In the genomic region with DNA sequence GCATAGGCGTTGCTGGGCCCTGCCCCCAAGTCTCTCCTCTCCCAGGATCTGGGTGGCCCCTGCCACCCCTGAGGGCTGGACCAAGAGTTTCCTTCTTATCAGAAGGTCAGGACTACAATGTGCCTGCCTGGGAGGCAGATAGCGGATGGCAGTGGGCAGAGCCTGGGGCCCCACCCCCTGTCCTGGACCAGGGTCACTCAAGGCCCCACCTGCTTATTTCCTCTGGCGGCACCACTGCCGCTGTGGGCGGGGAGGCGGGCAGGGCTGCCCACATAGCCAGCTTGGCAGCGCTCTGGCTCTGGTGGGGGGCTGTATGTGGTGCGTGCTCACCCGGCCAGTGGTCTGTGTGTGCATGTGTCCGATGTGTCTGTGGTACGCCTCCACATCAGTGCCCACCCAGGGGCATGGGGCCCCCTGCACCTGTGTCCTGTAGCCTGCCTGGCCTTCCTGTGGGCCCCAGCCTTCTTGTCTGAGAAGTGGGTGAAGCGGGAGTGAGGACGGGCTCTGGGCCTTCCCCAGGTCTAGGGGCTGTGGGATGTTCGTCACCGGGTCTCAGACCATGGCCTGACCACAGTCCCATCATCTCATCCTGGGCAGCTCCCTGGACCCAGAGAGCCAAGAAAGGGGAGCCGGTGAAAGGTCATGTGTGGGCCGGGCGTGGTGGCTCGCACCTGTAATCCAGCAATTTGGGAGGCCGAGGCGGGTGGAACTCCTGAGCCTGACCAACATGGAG, we compare ENCODE assay signal across 9 cellular contexts. TPM values are rescaled to one million over a fixed set of nuclear protein-coding genes. Genes with fewer than 3 reads are reported as not detected.
A peak's percentile ranks its signal among the peaks of the same experiment; 100 is the strongest.
DNase-seq lines count a peak whose midpoint lies in the region; ATAC-seq, FAIRE-seq and TF ChIP-seq lines count a peak whose summit lies in the region.
"Had no signal": no experiment of that assay in that cellular context is flagged by ENCODE, and none has a peak within 500 bp of the region (broad histone marks: within the 10 kb centered on the region; RNA-seq: fewer than 3 reads in every experiment).

No MANE protein-coding gene starts in this region.

- H3K4me1 Mint-ChIP-seq in activated CD4-positive, alpha-beta T cell treated with anti-CD3 and anti-CD28 coated beads, Interleukin-2, amount 10 ng/mL, durations not matched to agents 7 days and 5 days = peaks cover 44% of the 10 kb centered on the region

- H3K4me1 ChIP-seq in HepG2 (ENCODE audit: insufficient read depth, low read length) (peaks cover 64% of the 10 kb centered on the region), tibial nerve (peaks cover 0 to 80% (median 67%) of the 10 kb centered on the region in 4 donors)

- H3K9ac ChIP-seq in HepG2 (ENCODE audit: insufficient read depth, low read depth, low read length) = no peak overlapping the region

- H4K20me1 ChIP-seq in HepG2 (ENCODE audit: insufficient read depth, low read length) = no peaks in the 10 kb centered on the region

- H3K36me3 Mint-ChIP-seq in activated CD4-positive, alpha-beta T cell treated with anti-CD3 and anti-CD28 coated beads, Interleukin-2, amount 10 ng/mL, durations not matched to agents 7 days and 5 days (ENCODE audit: low read depth) = peaks cover 2% of the 10 kb centered on the region

- H3K27me3 ChIP-seq in HepG2 (ENCODE audit: control insufficient read depth in 1 of 2, insufficient read depth in 2 of 2, low read length in 2 of 2) (peaks cover 2 to 15% of the 10 kb centered on the region in 2 experiments; a peak in 4 of 5 replicates), tibial nerve (peaks cover 0 to 14% of the 10 kb centered on the region in 2 donors)

- no peak for TF ChIP-seq EP300 in HepG2 (IDR thresholded peaks at IDR 0.05; ENCODE audit: low read depth in 2 of 2, low read length in 2 of 2)
- TF ChIP-seq EP300 in HepG2 (CRISPR knock-in tag; IDR thresholded peaks at IDR 0.05; ENCODE audit: borderline replicate concordance) = no peak
- TF ChIP-seq EP300 in tibial nerve (IDR thresholded peaks at IDR 0.05) = peak in 1 of 2 donors; percentile 42

- intact Hi-C loops in HepG2 (cut with micrococcal nuclease; ENCODE audit: unreplicated experiment) = no loop called here

- H3K36me3 ChIP-seq in HepG2 (replicated peaks in 1 of 2; ENCODE audit: control insufficient read depth in 1 of 2, insufficient read depth in 2 of 2, low read length in 2 of 2) = no peaks in the 10 kb centered on the region
- H3K36me3 ChIP-seq in tibial nerve = no peaks in the 10 kb centered on the region

- no peak for TF ChIP-seq POLR2A in HepG2 (IDR thresholded peaks at IDR 0.05; ENCODE audit: insufficient read depth in 1 of 2, low read depth in 2 of 2, low read length in 2 of 2)
- TF ChIP-seq POLR2A in tibial nerve (IDR thresholded peaks at IDR 0.05) = no peak

- no peak for DNase-seq in activated CD4-positive, alpha-beta T cell treated with anti-CD3 and anti-CD28 coated beads, Interleukin-2, amount 10 ng/mL, durations not matched to agents 7 days and 5 days
- no peak for DNase-seq in activated CD4-positive, alpha-beta T cell treated with anti-CD3 and anti-CD28 coated beads for 4 hours
- DNase-seq in astrocyte of the spinal cord (ENCODE audit: low read depth, low spot score) (peak; percentile 28), HepG2 (ENCODE audit: low spot score) (no peak), tibial nerve (ENCODE audit: low spot score in 2 of 2) (no peak), NCI-H526 (lab: John Stamatoyannopoulos, UW) (no peak), substantia nigra (lab: John Stamatoyannopoulos, UW) (no peak)
- DNase-seq in stimulated activated CD4-positive, alpha-beta T cell treated with anti-CD3 and anti-CD28 coated beads, Interleukin-2, amount 100 ng/mL, for 48 hours = no peak
- DNase-seq: AML-193 had no signal

- H3K4me3 Mint-ChIP-seq in activated CD4-positive, alpha-beta T cell treated with anti-CD3 and anti-CD28 coated beads, Interleukin-2, amount 10 ng/mL, durations not matched to agents 7 days and 5 days = no peak overlapping the region

- FAIRE-seq in HepG2 (lab: Jason Lieb, UNC) = no peak

- H3K27ac ChIP-seq in HepG2 (ENCODE audit: extremely low read length, insufficient read depth, low read length) = no peak overlapping the region
- H3K27ac ChIP-seq in tibial nerve = peak overlapping the region; percentile 53 to 94 (median 85)
- no peak overlapping the region for H3K27ac ChIP-seq in substantia nigra (ENCODE audit: low read depth, low read length, poor library complexity, severe bottlenecking)

- H3K9me3 Mint-ChIP-seq in activated CD4-positive, alpha-beta T cell treated with anti-CD3 and anti-CD28 coated beads, Interleukin-2, amount 10 ng/mL, durations not matched to agents 7 days and 5 days = no peaks in the 10 kb centered on the region

- TF ChIP-seq RAD21 in HepG2 (CRISPR knock-in tag; IDR thresholded peaks at IDR 0.05) = no peak

- POLR2A ChIA-PET in activated CD4-positive, alpha-beta T cell treated with anti-CD3 and anti-CD28 coated beads, Interleukin-2, amount 10 ng/mL, durations not matched to agents 7 days and 5 days (lab: Charles Lee) = no interaction called here
- POLR2A ChIA-PET in HepG2 (lab: Yijun Ruan, JAX) = no interaction called here

- no TSS peak for BruUV-seq in HepG2 (replicated peaks; lab: Mats Ljungman, UMichigan)

- peak; percentile 1; the same call in 1 of the 3 replicates for ATAC-seq in HepG2

- H2AFZ ChIP-seq in HepG2 (ENCODE audit: low read length) = no peak overlapping the region

- no peaks in the 10 kb centered on the region for H3K79me2 ChIP-seq in HepG2 (ENCODE audit: insufficient read depth, low read length)

- no peaks in the 10 kb centered on the region for H3K9me3 ChIP-seq in HepG2 (ENCODE audit: low read length)
- no peaks in the 10 kb centered on the region for H3K9me3 ChIP-seq in tibial nerve

- H3K27ac Mint-ChIP-seq in activated CD4-positive, alpha-beta T cell treated with anti-CD3 and anti-CD28 coated beads, Interleukin-2, amount 10 ng/mL, durations not matched to agents 7 days and 5 days = peak overlapping the region; percentile 72

- 64% methylated on average over 6 of the region's 21 CpGs for WGBS in HepG2 (ENCODE audit: low lambda C conversion rate)
- WGBS in tibial nerve, 2 donors = 77 to 84% methylated on average over 11 to 17 of the region's 21 CpGs

- peaks cover 42% of the 10 kb centered on the region for H3K27me3 Mint-ChIP-seq in activated CD4-positive, alpha-beta T cell treated with anti-CD3 and anti-CD28 coated beads, Interleukin-2, amount 10 ng/mL, durations not matched to agents 7 days and 5 days

- in situ Hi-C loops in astrocyte of the spinal cord (cut with HindIII; ENCODE audit: low sequenced_read_pairs) (no loop called here), HepG2 (cut with HindIII; ENCODE audit: extremely low pct_ligation_motif_present, low pct_unique_long_range_greater_than_20kb) (loop anchor here (5.0 kb wide), 1 partner anchor 48 kb away; no protein-coding TSS in a partner anchor)

- H3K4me3 ChIP-seq in astrocyte of the spinal cord (ENCODE audit: low read depth, low read length) = peak overlapping the region; percentile 29
- H3K4me3 ChIP-seq in HepG2 (replicated peaks in 1 of 3; ENCODE audit: insufficient read depth in 1 of 3, low read depth in 2 of 3, low read length in 3 of 3) = peak overlapping the region in 1 of 3 experiments; percentile 18; a peak in 1 of 6 replicates
- H3K4me3 ChIP-seq in tibial nerve = peak overlapping the region in 1 of 4 donors; percentile 9

- CTCF ChIA-PET in activated CD4-positive, alpha-beta T cell treated with anti-CD3 and anti-CD28 coated beads, Interleukin-2, amount 10 ng/mL, durations not matched to agents 7 days and 5 days (lab: Charles Lee) = interaction anchor here (0.8 kb wide), 1 partner anchor 287 kb away, joined by 3 read pairs; no protein-coding TSS in a partner anchor
- CTCF ChIA-PET in HepG2 (lab: Yijun Ruan, JAX; ENCODE audit: low intra/inter-chr PET ratio, low total read pairs) = no interaction called here

- TF ChIP-seq CTCF in astrocyte of the spinal cord (IDR thresholded peaks at IDR 0.05; ENCODE audit: low read depth, low read length) = no peak
- TF ChIP-seq CTCF in HepG2 (CRISPR knock-in tag; IDR thresholded peaks at IDR 0.05) = no peak
- TF ChIP-seq CTCF in tibial nerve (IDR thresholded peaks at IDR 0.05) = no peak

- no peak overlapping the region for H3K4me2 ChIP-seq in HepG2 (ENCODE audit: low read depth, low read length)

RNA-seq across cellular contexts. Expression of a gene that starts 3.0 kb away (rescaled TPM):
- 1 to 10 TPM; 4.7 to 5.1 TPM for total RNA-seq in activated CD4-positive, alpha-beta T cell treated with anti-CD3 and anti-CD28 coated beads, Interleukin-2, amount 10 ng/mL, durations not matched to agents 7 days and 5 days
- total RNA-seq in HepG2 (2016; rRNA removed; fragmentation: Illumina TruSeq; extraction: Trizol) = 2.6 and 3.3 TPM in 2 replicates
- total RNA-seq in HepG2 (2016; cell fraction: cytosol; rRNA removed; fragmentation: Illumina TruSeq; extraction: Trizol; ENCODE audit: low read depth) = 3.1 TPM in 2 replicates
- total RNA-seq in HepG2 (2016; cell fraction: insoluble cytoplasmic fraction; rRNA removed; fragmentation: Illumina TruSeq; extraction: Trizol) = 1.9 and 3.4 TPM in 2 replicates
- 6.6 and 6.7 TPM in 2 replicates for total RNA-seq in HepG2 (2016; cell fraction: membrane; rRNA removed; fragmentation: Illumina TruSeq; extraction: Trizol)
- 2.1 and 2.7 TPM in 2 replicates for total RNA-seq in HepG2 (2016; cell fraction: nucleus; rRNA removed; fragmentation: Illumina TruSeq; extraction: Trizol)
- 1.8 and 2.2 TPM in 2 replicates for polyA plus RNA-seq in HepG2 (2011; rRNA removed)
- polyA plus RNA-seq in HepG2 (2011; cell fraction: cytosol; rRNA removed) = 1.8 and 3.2 TPM in 2 replicates
- polyA plus RNA-seq in HepG2 (2011; cell fraction: nucleus; rRNA removed) = 6.0 and 8.0 TPM in 2 replicates
- 0.98 and 1.3 TPM in 2 replicates for polyA plus RNA-seq in HepG2 (2012)
- 4.1 and 4.7 TPM in 2 replicates for polyA plus RNA-seq in HepG2 (2016; cell fraction: cytosol; fragmentation: Illumina TruSeq; extraction: Trizol; ENCODE audit: low read depth)
- 3.4 and 4.4 TPM in 2 replicates for polyA plus RNA-seq in HepG2 (2016; cell fraction: insoluble cytoplasmic fraction; fragmentation: Illumina TruSeq; extraction: Trizol; ENCODE audit: low read depth)
- polyA plus RNA-seq in HepG2 (2016; cell fraction: membrane; fragmentation: Illumina TruSeq; extraction: Trizol; ENCODE audit: low read depth) = 7.9 and 8.8 TPM in 2 replicates
- 5.9 and 7.0 TPM in 2 replicates for polyA plus RNA-seq in HepG2 (2016; cell fraction: nucleus; fragmentation: Illumina TruSeq; extraction: Trizol; ENCODE audit: insufficient read depth, low read depth)
- polyA minus RNA-seq in HepG2 (2011; rRNA and poly(A)+ RNA removed; ENCODE audit: low replicate concordance) = 2.7 and 10.4 TPM in 2 replicates
- 1.5 and 1.6 TPM in 2 replicates for polyA minus RNA-seq in HepG2 (2011; cell fraction: cytosol; rRNA and poly(A)+ RNA removed)
- polyA minus RNA-seq in HepG2 (2011; cell fraction: nucleus; rRNA and poly(A)+ RNA removed) = 1.9 and 3.5 TPM in 2 replicates
- 10 to 100 TPM; 30.3 to 43.5 (median 35.1) TPM for total RNA-seq in tibial nerve

RNA-seq across cellular contexts. Expression of a gene that starts 6.0 kb away (rescaled TPM):
- total RNA-seq in activated CD4-positive, alpha-beta T cell treated with anti-CD3 and anti-CD28 coated beads, Interleukin-2, amount 10 ng/mL, durations not matched to agents 7 days and 5 days = under 1 TPM; 0.37 to 0.92 TPM
- total RNA-seq in HepG2 (2016; rRNA removed; fragmentation: Illumina TruSeq; extraction: Trizol) (0.22 TPM in 1 of 2 replicates, not detected in the other), tibial nerve (1 to 10 TPM in 3 of 4 donors, not detected in 1; 2.2 to 6.6 (median 3.3) TPM)
- not detected in 2 replicates for total RNA-seq in HepG2 (2016; cell fraction: cytosol; rRNA removed; fragmentation: Illumina TruSeq; extraction: Trizol; ENCODE audit: low read depth)
- total RNA-seq in HepG2 (2016; cell fraction: insoluble cytoplasmic fraction; rRNA removed; fragmentation: Illumina TruSeq; extraction: Trizol) = not detected in 2 replicates
- not detected in 2 replicates for total RNA-seq in HepG2 (2016; cell fraction: membrane; rRNA removed; fragmentation: Illumina TruSeq; extraction: Trizol)
- not detected in 2 replicates for total RNA-seq in HepG2 (2016; cell fraction: nucleus; rRNA removed; fragmentation: Illumina TruSeq; extraction: Trizol)
- 0.05 and 0.08 TPM in 2 replicates for polyA plus RNA-seq in HepG2 (2011; rRNA removed)
- polyA plus RNA-seq in HepG2 (2011; cell fraction: cytosol; rRNA removed) = 0.08 and 0.17 TPM in 2 replicates
- polyA plus RNA-seq in HepG2 (2011; cell fraction: nucleus; rRNA removed) = 0.40 and 1.6 TPM in 2 replicates
- not detected in 2 replicates for polyA plus RNA-seq in HepG2 (2012)
- polyA plus RNA-seq in HepG2 (2016; cell fraction: cytosol; fragmentation: Illumina TruSeq; extraction: Trizol; ENCODE audit: low read depth) = not detected in 2 replicates
- polyA plus RNA-seq in HepG2 (2016; cell fraction: insoluble cytoplasmic fraction; fragmentation: Illumina TruSeq; extraction: Trizol; ENCODE audit: low read depth) = not detected in 2 replicates
- not detected in 2 replicates for polyA plus RNA-seq in HepG2 (2016; cell fraction: membrane; fragmentation: Illumina TruSeq; extraction: Trizol; ENCODE audit: low read depth)
- polyA plus RNA-seq in HepG2 (2016; cell fraction: nucleus; fragmentation: Illumina TruSeq; extraction: Trizol; ENCODE audit: insufficient read depth, low read depth) = 1.5 TPM in 1 of 2 replicates, not detected in the other
- polyA minus RNA-seq in HepG2 (2011; rRNA and poly(A)+ RNA removed; ENCODE audit: low replicate concordance) = 0.09 TPM in 1 of 2 replicates, not detected in the other
- not detected in 2 replicates for polyA minus RNA-seq in HepG2 (2011; cell fraction: cytosol; rRNA and poly(A)+ RNA removed)
- not detected in 2 replicates for polyA minus RNA-seq in HepG2 (2011; cell fraction: nucleus; rRNA and poly(A)+ RNA removed)

RNA-seq across cellular contexts. Expression of a gene that starts 41.4 kb away (rescaled TPM):
- total RNA-seq in activated CD4-positive, alpha-beta T cell treated with anti-CD3 and anti-CD28 coated beads, Interleukin-2, amount 10 ng/mL, durations not matched to agents 7 days and 5 days = 100 to 1,000 TPM; 329 to 400 TPM
- total RNA-seq in HepG2 (2016; rRNA removed; fragmentation: Illumina TruSeq; extraction: Trizol) (167 and 211 TPM in 2 replicates), tibial nerve (100 to 1,000 TPM; 174 to 211 (median 188) TPM)
- total RNA-seq in HepG2 (2016; cell fraction: cytosol; rRNA removed; fragmentation: Illumina TruSeq; extraction: Trizol; ENCODE audit: low read depth) = 28.9 and 32.2 TPM in 2 replicates
- total RNA-seq in HepG2 (2016; cell fraction: insoluble cytoplasmic fraction; rRNA removed; fragmentation: Illumina TruSeq; extraction: Trizol) = 146 and 211 TPM in 2 replicates
- 47.2 and 49.1 TPM in 2 replicates for total RNA-seq in HepG2 (2016; cell fraction: membrane; rRNA removed; fragmentation: Illumina TruSeq; extraction: Trizol)
- total RNA-seq in HepG2 (2016; cell fraction: nucleus; rRNA removed; fragmentation: Illumina TruSeq; extraction: Trizol) = 216 and 251 TPM in 2 replicates
- polyA plus RNA-seq in HepG2 (2011; rRNA removed) = 326 and 401 TPM in 2 replicates
- polyA plus RNA-seq in HepG2 (2011; cell fraction: cytosol; rRNA removed) = 202 and 208 TPM in 2 replicates
- 687 and 755 TPM in 2 replicates for polyA plus RNA-seq in HepG2 (2011; cell fraction: nucleus; rRNA removed)
- polyA plus RNA-seq in HepG2 (2012) = 138 and 189 TPM in 2 replicates
- 22.8 and 25.5 TPM in 2 replicates for polyA plus RNA-seq in HepG2 (2016; cell fraction: cytosol; fragmentation: Illumina TruSeq; extraction: Trizol; ENCODE audit: low read depth)
- polyA plus RNA-seq in HepG2 (2016; cell fraction: insoluble cytoplasmic fraction; fragmentation: Illumina TruSeq; extraction: Trizol; ENCODE audit: low read depth) = 183 and 203 TPM in 2 replicates
- polyA plus RNA-seq in HepG2 (2016; cell fraction: membrane; fragmentation: Illumina TruSeq; extraction: Trizol; ENCODE audit: low read depth) = 29.2 and 38.3 TPM in 2 replicates
- 477 and 502 TPM in 2 replicates for polyA plus RNA-seq in HepG2 (2016; cell fraction: nucleus; fragmentation: Illumina TruSeq; extraction: Trizol; ENCODE audit: insufficient read depth, low read depth)
- 381 and 574 TPM in 2 replicates for polyA minus RNA-seq in HepG2 (2011; rRNA and poly(A)+ RNA removed; ENCODE audit: low replicate concordance)
- 103 and 111 TPM in 2 replicates for polyA minus RNA-seq in HepG2 (2011; cell fraction: cytosol; rRNA and poly(A)+ RNA removed)
- polyA minus RNA-seq in HepG2 (2011; cell fraction: nucleus; rRNA and poly(A)+ RNA removed) = 302 and 303 TPM in 2 replicates

RNA-seq across cellular contexts. Expression of a gene that starts 41.7 kb away (rescaled TPM):
- total RNA-seq in activated CD4-positive, alpha-beta T cell treated with anti-CD3 and anti-CD28 coated beads, Interleukin-2, amount 10 ng/mL, durations not matched to agents 7 days and 5 days = 10 to 100 TPM; 31.2 to 33.0 TPM
- total RNA-seq in HepG2 (2016; rRNA removed; fragmentation: Illumina TruSeq; extraction: Trizol) (12.6 and 26.7 TPM in 2 replicates), tibial nerve (10 to 100 TPM; 14.4 to 43.5 (median 32.6) TPM)
- 8.3 and 9.2 TPM in 2 replicates for total RNA-seq in HepG2 (2016; cell fraction: cytosol; rRNA removed; fragmentation: Illumina TruSeq; extraction: Trizol; ENCODE audit: low read depth)
- total RNA-seq in HepG2 (2016; cell fraction: insoluble cytoplasmic fraction; rRNA removed; fragmentation: Illumina TruSeq; extraction: Trizol) = 12.3 and 26.7 TPM in 2 replicates
- 16.9 and 21.6 TPM in 2 replicates for total RNA-seq in HepG2 (2016; cell fraction: membrane; rRNA removed; fragmentation: Illumina TruSeq; extraction: Trizol)
- 24.7 and 26.9 TPM in 2 replicates for total RNA-seq in HepG2 (2016; cell fraction: nucleus; rRNA removed; fragmentation: Illumina TruSeq; extraction: Trizol)
- polyA plus RNA-seq in HepG2 (2011; rRNA removed) = 12.1 and 21.0 TPM in 2 replicates
- polyA plus RNA-seq in HepG2 (2011; cell fraction: cytosol; rRNA removed) = 10.6 and 17.9 TPM in 2 replicates
- polyA plus RNA-seq in HepG2 (2011; cell fraction: nucleus; rRNA removed) = 38.6 and 38.8 TPM in 2 replicates
- 8.5 and 12.8 TPM in 2 replicates for polyA plus RNA-seq in HepG2 (2012)
- 6.5 and 10.4 TPM in 2 replicates for polyA plus RNA-seq in HepG2 (2016; cell fraction: cytosol; fragmentation: Illumina TruSeq; extraction: Trizol; ENCODE audit: low read depth)
- polyA plus RNA-seq in HepG2 (2016; cell fraction: insoluble cytoplasmic fraction; fragmentation: Illumina TruSeq; extraction: Trizol; ENCODE audit: low read depth) = 10.8 and 11.3 TPM in 2 replicates
- 11.9 and 12.6 TPM in 2 replicates for polyA plus RNA-seq in HepG2 (2016; cell fraction: membrane; fragmentation: Illumina TruSeq; extraction: Trizol; ENCODE audit: low read depth)
- 59.8 and 60.3 TPM in 2 replicates for polyA plus RNA-seq in HepG2 (2016; cell fraction: nucleus; fragmentation: Illumina TruSeq; extraction: Trizol; ENCODE audit: insufficient read depth, low read depth)
- 9.9 and 18.2 TPM in 2 replicates for polyA minus RNA-seq in HepG2 (2011; rRNA and poly(A)+ RNA removed; ENCODE audit: low replicate concordance)
- polyA minus RNA-seq in HepG2 (2011; cell fraction: cytosol; rRNA and poly(A)+ RNA removed) = 5.7 and 7.1 TPM in 2 replicates
- polyA minus RNA-seq in HepG2 (2011; cell fraction: nucleus; rRNA and poly(A)+ RNA removed) = 7.7 and 9.3 TPM in 2 replicates

Comparison
In these comparisons a context has a peak if more than half of its experiments do, and no peak if none do; other contexts are left out.
1. H3K27ac ChIP-seq: peak in tibial nerve (4 of 4); none in HepG2 (single experiment) and substantia nigra (single experiment).